Comparison of ENCODE assay signal across 8 cellular contexts in the genomic region with DNA sequence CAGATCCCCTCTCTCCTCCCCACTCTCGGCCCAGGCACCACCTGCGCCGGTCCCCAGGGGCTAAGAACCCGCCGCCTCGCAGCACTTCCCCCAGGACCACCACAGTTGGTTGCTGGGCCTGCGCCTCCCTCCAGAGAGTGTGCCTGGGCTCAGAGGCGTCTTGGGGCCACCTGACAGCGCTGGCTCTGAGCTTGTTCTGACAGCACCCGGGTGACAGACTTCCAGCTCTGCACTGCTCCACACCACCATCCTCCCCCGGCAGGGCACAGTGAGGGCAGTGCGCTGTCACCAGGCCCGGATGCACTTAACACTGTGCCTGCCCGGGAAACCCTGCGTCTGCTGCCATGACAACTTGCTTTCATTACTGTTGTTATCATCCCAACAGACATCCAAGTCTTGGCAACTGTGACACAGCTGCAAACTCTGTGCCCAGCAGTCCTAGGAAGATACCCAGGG. TPM values are rescaled to one million over a fixed set of nuclear protein-coding genes. Genes with fewer than 3 reads are reported as not detected.
DNase-seq lines count a peak whose midpoint lies in the region; ATAC-seq and TF ChIP-seq lines count a peak whose summit lies in the region.

No MANE protein-coding gene starts in this region.

- H3K9me3 Mint-ChIP-seq in activated naive CD8-positive, alpha-beta T cell treated with anti-CD3 and anti-CD28 coated beads for 36 hours: no peaks in the 10 kb centered on the region
- no peaks in the 10 kb centered on the region for H3K9me3 Mint-ChIP-seq in stimulated activated effector memory CD8-positive, alpha-beta T cell treated with anti-CD3 and anti-CD28 coated beads, Interleukin-12 subunit alpha, Interleukin-12 subunit beta, amount 100 ng/mL, for 72 hours

- peak; percentile 45 for ATAC-seq in left lobe of liver
- ATAC-seq in stimulated activated effector memory CD8-positive, alpha-beta T cell treated with anti-CD3 and anti-CD28 coated beads, Interleukin-12 subunit alpha, Interleukin-12 subunit beta, amount 100 ng/mL, for 72 hours: peak; percentile 90

- H4K20me1 ChIP-seq in BLaER1: peaks cover 98% of the 10 kb centered on the region

- DNase-seq in RWPE1 (ENCODE audit: low spot score): no peak
- peak; percentile 77 for DNase-seq in activated naive CD8-positive, alpha-beta T cell treated with anti-CD3 and anti-CD28 coated beads for 36 hours
- no peak for DNase-seq in left lobe of liver (ENCODE audit: low spot score)
- DNase-seq in stimulated activated effector memory CD8-positive, alpha-beta T cell treated with anti-CD3 and anti-CD28 coated beads, Interleukin-12 subunit alpha, Interleukin-12 subunit beta, amount 100 ng/mL, for 72 hours (ENCODE audit: low spot score in 2 of 2): no peak
- no peak for DNase-seq in tibial artery
- DNase-seq in globus pallidus (ENCODE audit: low spot score): no peak

- peak overlapping the region; percentile 93 for H3K4me2 ChIP-seq in BLaER1

- H3K9me3 ChIP-seq in BLaER1 (no peaks in the 10 kb centered on the region), HEK293 (ENCODE audit: control insufficient read depth, insufficient read depth, low read depth, low read length) (no peaks in the 10 kb centered on the region), tibial artery (no peaks in the 10 kb centered on the region)

- H3K4me1 ChIP-seq in BLaER1: peaks cover 99% of the 10 kb centered on the region
- 0 out of 2 replicates have a peak, but pooled peaks cover 5% of the 10 kb centered on the region for H3K4me1 ChIP-seq in HEK293 (ENCODE audit: control insufficient read depth, insufficient read depth, low read length)
- peaks cover 0 to 28% (median 15%) of the 10 kb centered on the region in 4 donors for H3K4me1 ChIP-seq in tibial artery

- H3K27me3 Mint-ChIP-seq in activated naive CD8-positive, alpha-beta T cell treated with anti-CD3 and anti-CD28 coated beads for 36 hours: no peaks in the 10 kb centered on the region

- H3K27ac Mint-ChIP-seq in activated naive CD8-positive, alpha-beta T cell treated with anti-CD3 and anti-CD28 coated beads for 36 hours: peak overlapping the region; percentile 87
- peak overlapping the region; percentile 83 for H3K27ac Mint-ChIP-seq in stimulated activated effector memory CD8-positive, alpha-beta T cell treated with anti-CD3 and anti-CD28 coated beads, Interleukin-12 subunit alpha, Interleukin-12 subunit beta, amount 100 ng/mL, for 72 hours

- H3K4me3 ChIP-seq in BLaER1: peak overlapping the region; percentile 53
- H3K4me3 ChIP-seq in HEK293 (ENCODE audit: low read depth, low read length): no peak overlapping the region
- no peak overlapping the region for H3K4me3 ChIP-seq in tibial artery

- H3K36me3 Mint-ChIP-seq in activated naive CD8-positive, alpha-beta T cell treated with anti-CD3 and anti-CD28 coated beads for 36 hours: peaks cover 4% of the 10 kb centered on the region
- peaks cover 6% of the 10 kb centered on the region for H3K36me3 Mint-ChIP-seq in stimulated activated effector memory CD8-positive, alpha-beta T cell treated with anti-CD3 and anti-CD28 coated beads, Interleukin-12 subunit alpha, Interleukin-12 subunit beta, amount 100 ng/mL, for 72 hours

- intact Hi-C loops in tibial artery (cut with DNase I; ENCODE audit: low total_unique reads): no loop called here

- peak overlapping the region; percentile 68 for H3K9ac ChIP-seq in BLaER1

- H3K36me3 ChIP-seq in BLaER1: 0 out of 2 replicates have a peak, but pooled peaks cover 9% of the 10 kb centered on the region
- no peaks in the 10 kb centered on the region; a peak in 1 of 3 replicates for H3K36me3 ChIP-seq in HEK293 (ENCODE audit: control insufficient read depth in 2 of 2, insufficient read depth in 1 of 2, low read length in 2 of 2)
- no peaks in the 10 kb centered on the region for H3K36me3 ChIP-seq in tibial artery

- TF ChIP-seq CTCF in HEK293 (tag by site-specific recombination; IDR thresholded peaks at IDR 0.05) (no peak), RWPE1 (conservative IDR thresholded peaks at IDR 0.05; ENCODE audit: low read depth) (no peak), tibial artery (IDR thresholded peaks at IDR 0.05) (no peak)

- H3K27me3 ChIP-seq in BLaER1 (no peaks in the 10 kb centered on the region), tibial artery (no peaks in the 10 kb centered on the region)

- peaks cover 45% of the 10 kb centered on the region for H3K4me1 Mint-ChIP-seq in activated naive CD8-positive, alpha-beta T cell treated with anti-CD3 and anti-CD28 coated beads for 36 hours
- peaks cover 48% of the 10 kb centered on the region for H3K4me1 Mint-ChIP-seq in stimulated activated effector memory CD8-positive, alpha-beta T cell treated with anti-CD3 and anti-CD28 coated beads, Interleukin-12 subunit alpha, Interleukin-12 subunit beta, amount 100 ng/mL, for 72 hours

- POLR2A ChIA-PET in HEK293 (lab: Yijun Ruan, JAX): no interaction called here
- POLR2A ChIA-PET in RWPE1 (lab: Yijun Ruan, JAX; ENCODE audit: low non-redundant PET): interaction anchor here (0.6 kb wide), 1 partner anchor 24 kb away, joined by 6 read pairs; no protein-coding TSS in a partner anchor

- peak overlapping the region; percentile 56 for H3K4me3 Mint-ChIP-seq in activated naive CD8-positive, alpha-beta T cell treated with anti-CD3 and anti-CD28 coated beads for 36 hours
- H3K4me3 Mint-ChIP-seq in stimulated activated effector memory CD8-positive, alpha-beta T cell treated with anti-CD3 and anti-CD28 coated beads, Interleukin-12 subunit alpha, Interleukin-12 subunit beta, amount 100 ng/mL, for 72 hours: peak overlapping the region; percentile 70

- H3K27ac ChIP-seq in BLaER1 (peak overlapping the region; percentile 89), HEK293 (ENCODE audit: extremely low read depth, low read depth, low read length) (no peak overlapping the region), RWPE1 (peak overlapping the region; percentile 18; the same call in 1 of the 2 replicates), tibial artery (no peak overlapping the region)

- CTCF ChIA-PET in HEK293 (lab: Yijun Ruan, JAX): no interaction called here
- CTCF ChIA-PET in RWPE1 (lab: Yijun Ruan, JAX): interaction anchor here (0.6 to 0.7 kb wide), 3 partner anchors 11 to 244 kb away, joined by 3 read pairs; no protein-coding TSS in a partner anchor

TF ChIP-seq in HEK293, 187 proteins besides CTCF, POLR2A, EP300 and RAD21:
- TF ChIP-seq HOXC10 (CRISPR knock-in tag; IDR thresholded peaks at IDR 0.05): no peak
- TF ChIP-seq GLI2 (tag by site-specific recombination; IDR thresholded peaks at IDR 0.05; ENCODE audit: borderline replicate concordance, low read depth): no peak
- TF ChIP-seq, protein P1, sequence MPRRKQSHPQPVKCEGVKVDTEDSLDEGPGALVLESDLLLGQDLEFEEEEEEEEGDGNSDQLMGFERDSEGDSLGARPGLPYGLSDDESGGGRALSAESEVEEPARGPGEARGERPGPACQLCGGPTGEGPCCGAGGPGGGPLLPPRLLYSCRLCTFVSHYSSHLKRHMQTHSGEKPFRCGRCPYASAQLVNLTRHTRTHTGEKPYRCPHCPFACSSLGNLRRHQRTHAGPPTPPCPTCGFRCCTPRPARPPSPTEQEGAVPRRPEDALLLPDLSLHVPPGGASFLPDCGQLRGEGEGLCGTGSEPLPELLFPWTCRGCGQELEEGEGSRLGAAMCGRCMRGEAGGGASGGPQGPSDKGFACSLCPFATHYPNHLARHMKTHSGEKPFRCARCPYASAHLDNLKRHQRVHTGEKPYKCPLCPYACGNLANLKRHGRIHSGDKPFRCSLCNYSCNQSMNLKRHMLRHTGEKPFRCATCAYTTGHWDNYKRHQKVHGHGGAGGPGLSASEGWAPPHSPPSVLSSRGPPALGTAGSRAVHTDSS (tag by site-specific recombination; IDR thresholded peaks at IDR 0.05): no peak
- TF ChIP-seq ZFP69B (tag by site-specific recombination; IDR thresholded peaks at IDR 0.05): no peak
- 0 out of 2 replicates have a peak, but pooled peaks have one; percentile 48 for TF ChIP-seq ZXDB (tag by site-specific recombination; IDR thresholded peaks at IDR 0.05)
- TF ChIP-seq ZNF600 (tag by site-specific recombination; IDR thresholded peaks at IDR 0.05): peak; percentile 94
- TF ChIP-seq, protein P2, sequence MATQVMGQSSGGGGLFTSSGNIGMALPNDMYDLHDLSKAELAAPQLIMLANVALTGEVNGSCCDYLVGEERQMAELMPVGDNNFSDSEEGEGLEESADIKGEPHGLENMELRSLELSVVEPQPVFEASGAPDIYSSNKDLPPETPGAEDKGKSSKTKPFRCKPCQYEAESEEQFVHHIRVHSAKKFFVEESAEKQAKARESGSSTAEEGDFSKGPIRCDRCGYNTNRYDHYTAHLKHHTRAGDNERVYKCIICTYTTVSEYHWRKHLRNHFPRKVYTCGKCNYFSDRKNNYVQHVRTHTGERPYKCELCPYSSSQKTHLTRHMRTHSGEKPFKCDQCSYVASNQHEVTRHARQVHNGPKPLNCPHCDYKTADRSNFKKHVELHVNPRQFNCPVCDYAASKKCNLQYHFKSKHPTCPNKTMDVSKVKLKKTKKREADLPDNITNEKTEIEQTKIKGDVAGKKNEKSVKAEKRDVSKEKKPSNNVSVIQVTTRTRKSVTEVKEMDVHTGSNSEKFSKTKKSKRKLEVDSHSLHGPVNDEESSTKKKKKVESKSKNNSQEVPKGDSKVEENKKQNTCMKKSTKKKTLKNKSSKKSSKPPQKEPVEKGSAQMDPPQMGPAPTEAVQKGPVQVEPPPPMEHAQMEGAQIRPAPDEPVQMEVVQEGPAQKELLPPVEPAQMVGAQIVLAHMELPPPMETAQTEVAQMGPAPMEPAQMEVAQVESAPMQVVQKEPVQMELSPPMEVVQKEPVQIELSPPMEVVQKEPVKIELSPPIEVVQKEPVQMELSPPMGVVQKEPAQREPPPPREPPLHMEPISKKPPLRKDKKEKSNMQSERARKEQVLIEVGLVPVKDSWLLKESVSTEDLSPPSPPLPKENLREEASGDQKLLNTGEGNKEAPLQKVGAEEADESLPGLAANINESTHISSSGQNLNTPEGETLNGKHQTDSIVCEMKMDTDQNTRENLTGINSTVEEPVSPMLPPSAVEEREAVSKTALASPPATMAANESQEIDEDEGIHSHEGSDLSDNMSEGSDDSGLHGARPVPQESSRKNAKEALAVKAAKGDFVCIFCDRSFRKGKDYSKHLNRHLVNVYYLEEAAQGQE (tag by site-specific recombination; IDR thresholded peaks at IDR 0.05): no peak
- TF ChIP-seq ZIC2 (tag by site-specific recombination; IDR thresholded peaks at IDR 0.05): peak; percentile 51

RNA-seq across cellular contexts. Expression of a gene that starts 6.6 kb away (rescaled TPM):
- total RNA-seq in activated naive CD8-positive, alpha-beta T cell treated with anti-CD3 and anti-CD28 coated beads for 36 hours: 10 to 100 TPM; 21.9 to 22.8 TPM
- 20.5 TPM for total RNA-seq in left lobe of liver

RNA-seq across cellular contexts. Expression of a gene that starts 20.4 kb away (rescaled TPM):
- total RNA-seq in activated naive CD8-positive, alpha-beta T cell treated with anti-CD3 and anti-CD28 coated beads for 36 hours: 10 to 100 TPM; 21.1 to 22.2 TPM
- 26.6 TPM for total RNA-seq in left lobe of liver

RNA-seq across cellular contexts. Expression of a gene that starts 45.8 kb away (rescaled TPM):
- total RNA-seq in activated naive CD8-positive, alpha-beta T cell treated with anti-CD3 and anti-CD28 coated beads for 36 hours: 10 to 100 TPM; 33.9 to 35.2 TPM
- 20.3 TPM for total RNA-seq in left lobe of liver

Comparison
In these comparisons a context has a peak if more than half of its experiments do, and no peak if none do; other contexts are left out.
1. H3K27ac ChIP-seq: peak in BLaER1 (single experiment) and RWPE1 (single experiment); none in HEK293 (single experiment) and tibial artery (0 of 2).